ENCODE assay signal across 1 cellular context in the genomic region with DNA sequence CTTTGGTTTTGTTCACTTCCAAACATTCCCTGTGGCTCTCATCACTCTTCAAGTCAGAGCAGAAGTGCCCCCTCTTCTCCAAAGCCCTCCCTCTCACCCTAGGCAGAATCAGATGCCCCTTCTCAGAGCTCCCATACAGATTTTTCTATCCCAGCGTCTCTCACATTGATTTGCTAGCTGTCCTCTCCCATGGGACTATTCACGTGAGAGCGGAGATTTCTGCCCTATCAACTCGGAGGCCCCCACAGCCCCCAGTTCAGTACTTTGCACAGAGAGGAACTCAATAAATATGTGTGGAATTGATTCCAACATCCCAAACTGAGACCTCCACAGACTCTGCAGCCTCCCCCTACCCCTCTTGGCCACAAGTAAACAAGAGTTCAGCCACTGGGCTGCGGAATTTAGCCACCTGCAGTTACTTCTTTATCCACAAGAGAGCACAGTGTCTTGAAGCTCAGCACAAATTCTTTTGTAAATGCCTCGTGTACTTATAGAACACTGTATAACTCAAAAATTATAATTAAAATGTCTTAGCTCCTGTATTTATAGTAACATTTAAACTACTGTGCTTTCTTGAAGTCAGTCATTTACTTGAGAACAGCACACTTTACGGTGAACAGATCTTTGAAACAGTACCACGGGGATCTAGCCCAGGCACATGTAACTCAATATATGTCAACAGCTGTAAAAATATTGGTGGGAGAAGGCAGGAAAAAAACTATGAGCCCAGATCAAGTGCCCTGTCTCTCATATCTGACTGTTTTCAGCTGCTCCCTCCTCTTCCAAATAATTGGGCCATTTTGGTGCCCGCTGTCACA.
TF ChIP-seq lines count a peak whose summit lies in the region.

No MANE protein-coding gene starts in this region.

TF ChIP-seq in H1, 55 proteins besides CTCF, POLR2A, EP300 and RAD21 (continued from another document):
- TF ChIP-seq, protein P1, sequence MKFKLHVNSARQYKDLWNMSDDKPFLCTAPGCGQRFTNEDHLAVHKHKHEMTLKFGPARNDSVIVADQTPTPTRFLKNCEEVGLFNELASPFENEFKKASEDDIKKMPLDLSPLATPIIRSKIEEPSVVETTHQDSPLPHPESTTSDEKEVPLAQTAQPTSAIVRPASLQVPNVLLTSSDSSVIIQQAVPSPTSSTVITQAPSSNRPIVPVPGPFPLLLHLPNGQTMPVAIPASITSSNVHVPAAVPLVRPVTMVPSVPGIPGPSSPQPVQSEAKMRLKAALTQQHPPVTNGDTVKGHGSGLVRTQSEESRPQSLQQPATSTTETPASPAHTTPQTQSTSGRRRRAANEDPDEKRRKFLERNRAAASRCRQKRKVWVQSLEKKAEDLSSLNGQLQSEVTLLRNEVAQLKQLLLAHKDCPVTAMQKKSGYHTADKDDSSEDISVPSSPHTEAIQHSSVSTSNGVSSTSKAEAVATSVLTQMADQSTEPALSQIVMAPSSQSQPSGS (IDR thresholded peaks at IDR 0.05; ENCODE audit: low read length): 0 out of 2 replicates have a peak, but pooled peaks have one; percentile 13
- TF ChIP-seq HDAC6 (IDR thresholded peaks at IDR 0.05; ENCODE audit: low read depth, low read length): no peak
